Comparison of ENCODE assay signal across 13 cellular contexts in the genomic region with DNA sequence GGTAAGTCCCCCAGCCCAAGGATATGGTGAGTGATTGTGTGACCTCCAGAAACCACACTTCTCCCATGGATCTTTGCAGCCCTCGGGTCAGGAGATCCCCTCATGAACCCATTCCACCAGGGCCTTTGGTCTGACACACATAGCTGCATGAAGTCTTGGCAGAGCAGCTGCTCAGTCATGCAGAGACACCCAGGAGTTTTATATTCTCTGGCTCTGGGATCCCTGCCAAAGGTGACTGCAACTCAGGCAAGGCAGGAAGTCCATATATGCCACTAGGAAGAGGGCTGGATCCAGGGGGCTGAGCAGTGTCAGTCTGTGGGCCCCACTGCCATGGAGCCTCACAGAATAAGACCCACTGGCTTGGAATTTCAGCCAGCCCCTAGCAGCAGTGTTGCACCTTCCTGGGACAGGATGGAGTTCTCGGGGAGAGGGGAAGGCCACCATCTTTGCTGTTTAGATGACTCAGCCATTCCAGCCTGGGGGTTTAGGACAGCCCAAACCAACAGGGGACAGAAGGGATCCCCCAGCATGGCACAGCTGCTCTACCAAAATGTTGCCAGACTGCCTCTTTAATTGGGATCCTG.
DNase-seq lines count a peak whose midpoint lies in the region; ATAC-seq, FAIRE-seq and TF ChIP-seq lines count a peak whose summit lies in the region.
"Had no signal": no experiment of that assay in that cellular context is flagged by ENCODE, and none has a peak within 500 bp of the region (broad histone marks: within the 10 kb centered on the region; RNA-seq: fewer than 3 reads in every experiment).

No MANE protein-coding gene starts in this region.

- no peak for TF ChIP-seq RAD21 in HepG2 (CRISPR knock-in tag; IDR thresholded peaks at IDR 0.05)

- no peaks in the 10 kb centered on the region for H3K36me3 ChIP-seq in neuronal stem cell (replicated peaks in 1 of 2; ENCODE audit: control insufficient read depth in 2 of 2, insufficient read depth in 2 of 2, low read length in 2 of 2)
- no peaks in the 10 kb centered on the region for H3K36me3 ChIP-seq in HepG2 (replicated peaks in 1 of 2; ENCODE audit: control insufficient read depth in 1 of 2, insufficient read depth in 2 of 2, low read length in 2 of 2)
- H3K36me3 ChIP-seq: esophagus squamous epithelium had no signal

- DNase-seq in DMS53 treated with DMSO at 0.1 percent for 48 hours (lab: John Stamatoyannopoulos, UW; ENCODE audit: unreplicated experiment) (peak; percentile 18), NCI-H128 (lab: John Stamatoyannopoulos, UW; ENCODE audit: unreplicated experiment) (peak; percentile 7), astrocyte of the cerebellum (ENCODE audit: low read depth) (peak; percentile 52), neuronal stem cell (ENCODE audit: low spot score) (no peak), NOMO-1 treated with dmso at 0.1 percent for 144 hours (lab: John Stamatoyannopoulos, UW; ENCODE audit: unreplicated experiment) (no peak), erythroblast (lab: John Stamatoyannopoulos, UW) (no peak), HepG2 (ENCODE audit: low spot score) (no peak)
- DNase-seq: activated CD4-positive, alpha-beta memory T cell treated with anti-CD3 and anti-CD28 coated beads for 36 hours; esophagus squamous epithelium; small intestine; stimulated activated naive B cell treated with anti-CD40 and anti-IgM and Interleukin-4, amounts not matched to agents 10 μg/mL and 1 μg/mL and 100 μg/mL, for 72 hours had no signal

- no CpG with 5 or more reads among the region's 2 CpGs for WGBS in neuronal stem cell (ENCODE audit: extremely low coverage in 2 of 2, insufficient read length in 2 of 2, insufficient replicate concordance in 1 of 2), 2 donors
- WGBS in HepG2 (ENCODE audit: low lambda C conversion rate), result 0% methylated on average over 1 of the region's 2 CpGs

- H2AFZ ChIP-seq in neuronal stem cell (ENCODE audit: low read length) (no peak overlapping the region), HepG2 (ENCODE audit: low read length) (no peak overlapping the region)

- TF ChIP-seq EP300 in HepG2 (IDR thresholded peaks at IDR 0.05; ENCODE audit: low read depth in 2 of 2, low read length in 2 of 2) (no peak), HepG2 (CRISPR knock-in tag; IDR thresholded peaks at IDR 0.05; ENCODE audit: borderline replicate concordance) (no peak)

- H3K9ac ChIP-seq in neuronal stem cell (ENCODE audit: low read depth, low read length, poor library complexity) (no peak overlapping the region), HepG2 (ENCODE audit: insufficient read depth, low read depth, low read length) (no peak overlapping the region)
- H3K9ac ChIP-seq: KMS-11 had no signal

- no peak overlapping the region for H3K4ac ChIP-seq in neuronal stem cell (ENCODE audit: low read length)

- CTCF ChIA-PET in HepG2 (lab: Yijun Ruan, JAX; ENCODE audit: low intra/inter-chr PET ratio, low total read pairs), result no interaction called here

- H3K27ac ChIP-seq in neuronal stem cell (replicated peaks; ENCODE audit: low read length), result no peak overlapping the region
- no peak overlapping the region for H3K27ac ChIP-seq in HepG2 (ENCODE audit: extremely low read length, insufficient read depth, low read length)
- H3K27ac ChIP-seq: esophagus squamous epithelium, KMS-11 had no signal

- no peak overlapping the region for H4K8ac ChIP-seq in neuronal stem cell (ENCODE audit: low read depth, low read length)

- H3K79me1 ChIP-seq in neuronal stem cell (ENCODE audit: low read depth, low read length), result peaks cover 3% of the 10 kb centered on the region

- no peak overlapping the region for H2BK120ac ChIP-seq in neuronal stem cell (ENCODE audit: low read depth, low read length)

- H3K18ac ChIP-seq in neuronal stem cell (ENCODE audit: low read length), result peak overlapping the region; percentile 17

- TF ChIP-seq POLR2A in erythroblast (IDR thresholded peaks at IDR 0.05; ENCODE audit: low read length) (no peak), HepG2 (IDR thresholded peaks at IDR 0.05; ENCODE audit: insufficient read depth in 1 of 2, low read depth in 2 of 2, low read length in 2 of 2) (no peak)

- H2BK15ac ChIP-seq in neuronal stem cell (ENCODE audit: low read length), result no peak overlapping the region

- H3K9me3 ChIP-seq in neuronal stem cell (replicated peaks in 1 of 2; ENCODE audit: control insufficient read depth in 2 of 2, insufficient read depth in 1 of 2, low read depth in 1 of 2, low read length in 2 of 2) (no peaks in the 10 kb centered on the region), HepG2 (ENCODE audit: low read length) (peaks cover 30% of the 10 kb centered on the region; the same call in 1 of the 2 replicates)

- H3K23ac ChIP-seq in neuronal stem cell (ENCODE audit: low read depth, low read length, poor library complexity), result no peak overlapping the region

- peak; percentile 1 for TF ChIP-seq CTCF in astrocyte of the cerebellum (IDR thresholded peaks at IDR 0.05; ENCODE audit: low read depth, low read length, missing control alignments)
- no peak for TF ChIP-seq CTCF in HepG2 (CRISPR knock-in tag; IDR thresholded peaks at IDR 0.05)

- no peaks in the 10 kb centered on the region for H4K20me1 ChIP-seq in HepG2 (ENCODE audit: insufficient read depth, low read length)

- no peak for ATAC-seq in HepG2
- ATAC-seq in HG03159 (IDR thresholded peaks at IDR 0.05; ENCODE audit: unreplicated experiment), result no peak
- ATAC-seq: stimulated activated naive B cell treated with anti-CD40 and anti-IgM and Interleukin-4, amounts not matched to agents 10 μg/mL and 1 μg/mL and 100 μg/mL, for 72 hours had no signal

- in situ Hi-C loops in astrocyte of the cerebellum (cut with HindIII; ENCODE audit: low sequenced_read_pairs) (no loop called here), HepG2 (cut with HindIII; ENCODE audit: extremely low pct_ligation_motif_present, low pct_unique_long_range_greater_than_20kb) (no loop called here)

- H4K91ac ChIP-seq in neuronal stem cell (ENCODE audit: low read depth, low read length, poor library complexity), result no peak overlapping the region

- H3K4me1 ChIP-seq in neuronal stem cell (ENCODE audit: control insufficient read depth in 2 of 2, insufficient read depth in 1 of 2, low read depth in 1 of 2, low read length in 2 of 2) (no peaks in the 10 kb centered on the region), HepG2 (ENCODE audit: insufficient read depth, low read length) (no peaks in the 10 kb centered on the region)
- H3K4me1 ChIP-seq: esophagus squamous epithelium had no signal

- no peak overlapping the region for H3K14ac ChIP-seq in neuronal stem cell (ENCODE audit: low read length)

- H3K4me3 ChIP-seq in astrocyte of the cerebellum (ENCODE audit: low read depth, low read length), result no peak overlapping the region
- H3K4me3 ChIP-seq in neuronal stem cell (ENCODE audit: low read length in 2 of 2), result no peak overlapping the region
- no peak overlapping the region for H3K4me3 ChIP-seq in HepG2 (replicated peaks in 1 of 3; ENCODE audit: insufficient read depth in 1 of 3, low read depth in 2 of 3, low read length in 3 of 3)
- H3K4me3 ChIP-seq: esophagus squamous epithelium had no signal

- intact Hi-C loops in HepG2 (cut with micrococcal nuclease; ENCODE audit: unreplicated experiment), result no loop called here

- H3K27me3 ChIP-seq in neuronal stem cell (ENCODE audit: control insufficient read depth in 3 of 3, insufficient read depth in 3 of 3, low read depth in 1 of 3, low read length in 3 of 3) (no peaks in the 10 kb centered on the region), HepG2 (ENCODE audit: control insufficient read depth in 1 of 2, insufficient read depth in 2 of 2, low read length in 2 of 2) (no peaks in the 10 kb centered on the region)
- H3K27me3 ChIP-seq: esophagus squamous epithelium had no signal

- FAIRE-seq in HepG2 (lab: Jason Lieb, UNC), result no peak
- FAIRE-seq: small intestine had no signal

- no peaks in the 10 kb centered on the region for H3K79me2 ChIP-seq in HepG2 (ENCODE audit: insufficient read depth, low read length)

- no TSS peak for BruUV-seq in HepG2 (replicated peaks; lab: Mats Ljungman, UMichigan)

- no peak overlapping the region for H2AK5ac ChIP-seq in neuronal stem cell (ENCODE audit: low read depth, low read length)

- H2BK5ac ChIP-seq in neuronal stem cell (ENCODE audit: low read length), result no peak overlapping the region

- POLR2A ChIA-PET in HepG2 (lab: Yijun Ruan, JAX), result no interaction called here

- H2BK12ac ChIP-seq in neuronal stem cell (ENCODE audit: low read length), result no peak overlapping the region

- no peak overlapping the region for H3K4me2 ChIP-seq in neuronal stem cell (ENCODE audit: insufficient read depth, low read length, poor library complexity, severe bottlenecking)
- no peak overlapping the region for H3K4me2 ChIP-seq in HepG2 (ENCODE audit: low read depth, low read length)
- H3K4me2 ChIP-seq: KMS-11 had no signal

TF ChIP-seq in HepG2, 621 proteins besides CTCF, POLR2A, EP300 and RAD21:
- peak in 1 of 2 experiments; percentile 8; a peak in 1 of 4 replicates for TF ChIP-seq MAFK (conservative IDR thresholded peaks at IDR 0.05 in 1 of 2, IDR thresholded peaks at IDR 0.05 in 1 of 2; ENCODE audit: low read length in 2 of 2)
- TF ChIP-seq ZC3H13 (CRISPR knock-in tag; IDR thresholded peaks at IDR 0.05), result no peak
TF ChIP-seq in HepG2: peak in this region for 1.

Comparison
In these comparisons a context has a peak if more than half of its experiments do, and no peak if none do; other contexts are left out.
1. DNase-seq: peak in DMS53 treated with DMSO at 0.1 percent for 48 hours (single experiment), NCI-H128 (single experiment) and astrocyte of the cerebellum (single experiment); none in neuronal stem cell (single experiment), NOMO-1 treated with dmso at 0.1 percent for 144 hours (single experiment), erythroblast (0 of 2) and HepG2 (single experiment).